19 cellular contexts compared by ENCODE assay signal in genomic region chr10:133088524-133089460, GRCh38. TPM values are rescaled to one million over a fixed set of nuclear protein-coding genes. Genes with fewer than 3 reads are reported as not detected.
DNase-seq lines count a peak whose midpoint lies in the region; ATAC-seq and TF ChIP-seq lines count a peak whose summit lies in the region.
"Had no signal": no experiment of that assay in that cellular context is flagged by ENCODE, and none has a peak within 500 bp of the region (broad histone marks: within the 10 kb centered on the region; RNA-seq: fewer than 3 reads in every experiment).

No MANE protein-coding gene starts in this region.

- ATAC-seq in GM19467 (IDR thresholded peaks at IDR 0.05; ENCODE audit: unreplicated experiment), result no peak
- no peak for ATAC-seq in GM19351 (IDR thresholded peaks at IDR 0.05; ENCODE audit: unreplicated experiment)
- ATAC-seq: natural killer cell had no signal

- TF ChIP-seq CTCF in H9 (conservative IDR thresholded peaks at IDR 0.05) (no peak), parathyroid adenoma (IDR thresholded peaks at IDR 0.05) (no peak)

- H3K4ac ChIP-seq in H9 (ENCODE audit: low read depth, low read length), result no peak overlapping the region

- no peak overlapping the region for H2BK15ac ChIP-seq in H9 (ENCODE audit: low read depth, low read length)

- H3K4me2 ChIP-seq in H9 (ENCODE audit: insufficient read depth, insufficient read length, low read length) (peak overlapping the region; percentile 27), parathyroid adenoma (ENCODE audit: low read length) (peak overlapping the region; percentile 38)

- H3K23me2 ChIP-seq in H9 (ENCODE audit: insufficient read length, low read depth, low read length, poor library complexity, severe bottlenecking), result peaks cover 9% of the 10 kb centered on the region

- no peak overlapping the region for H3K56ac ChIP-seq in H9 (ENCODE audit: insufficient read length, low read depth, low read length)

- H4K5ac ChIP-seq in H9 (ENCODE audit: insufficient read length, low read depth, low read length), result no peak overlapping the region

- no peak overlapping the region for H4K91ac ChIP-seq in H9 (ENCODE audit: insufficient read length, low read depth, low read length)

- no peak overlapping the region for H2BK12ac ChIP-seq in H9 (ENCODE audit: insufficient read length, low read depth, low read length)

- H3K27me3 ChIP-seq in H9 (ENCODE audit: insufficient read depth, low read length) (peaks cover 18% of the 10 kb centered on the region), iPS-20b (ENCODE audit: insufficient read depth, low read length) (peaks cover 71% of the 10 kb centered on the region), parathyroid adenoma (ENCODE audit: control insufficient read depth, insufficient read depth, low read length) (peaks cover 8% of the 10 kb centered on the region)

- no peaks in the 10 kb centered on the region for H3K79me1 ChIP-seq in H9 (ENCODE audit: insufficient read depth, low read depth, low read length, poor library complexity, severe bottlenecking)

- H2BK120ac ChIP-seq in H9 (ENCODE audit: low read depth, low read length, poor library complexity, severe bottlenecking), result no peak overlapping the region

- H3K23ac ChIP-seq in H9 (ENCODE audit: insufficient read length, low read depth, low read length), result no peak overlapping the region

- H3K9me3 Mint-ChIP-seq in H9, result no peaks in the 10 kb centered on the region
- H3K9me3 Mint-ChIP-seq: natural killer cell had no signal

- no peak overlapping the region for H3K18ac ChIP-seq in H9 (ENCODE audit: insufficient read length, low read depth, low read length)

- WGBS in H9 (ENCODE audit: extremely low coverage, insufficient read length, low lambda C conversion rate), result no CpG with 5 or more reads among the region's 75 CpGs

- peaks cover 83% of the 10 kb centered on the region for H3K27me3 Mint-ChIP-seq in H9 (ENCODE audit: low read depth)

- H3K4me1 ChIP-seq in H9 (ENCODE audit: insufficient read depth, low read length) (no peaks in the 10 kb centered on the region), iPS-20b (ENCODE audit: insufficient read depth, low read length) (no peaks in the 10 kb centered on the region), parathyroid adenoma (no peaks in the 10 kb centered on the region)

- H3K4me1 Mint-ChIP-seq in H9, result peaks cover 2 to 4% of the 10 kb centered on the region in 2 experiments; a peak in 2 of 4 replicates
- H3K4me1 Mint-ChIP-seq: CD4-positive, CD25-positive, alpha-beta regulatory T cell had no signal

- H3K14ac ChIP-seq in H9 (ENCODE audit: insufficient read depth, low read length), result no peak overlapping the region; the same call in 1 of the 2 replicates

- H2AFZ ChIP-seq in H9 (ENCODE audit: low read length), result no peak overlapping the region
- no peak overlapping the region for H2AFZ ChIP-seq in parathyroid adenoma

- H3K9me3 ChIP-seq in H9 (ENCODE audit: control insufficient read depth, low read depth, low read length), result no peaks in the 10 kb centered on the region
- no peaks in the 10 kb centered on the region for H3K9me3 ChIP-seq in iPS-20b (ENCODE audit: insufficient read depth, low read depth, low read length)
- no peaks in the 10 kb centered on the region for H3K9me3 ChIP-seq in parathyroid adenoma (ENCODE audit: control insufficient read depth, low read length)

- H2BK5ac ChIP-seq in H9 (ENCODE audit: insufficient read length, low read length), result no peak overlapping the region

- no peak overlapping the region for H3K9ac ChIP-seq in H9 (ENCODE audit: extremely low read depth, insufficient read length, low read length)
- no peak overlapping the region for H3K9ac ChIP-seq in iPS-20b (ENCODE audit: low read depth, low read length)
- H3K9ac ChIP-seq in parathyroid adenoma, result no peak overlapping the region

- peak overlapping the region; percentile 58; the same call in 1 of the 2 replicates for H3K4me3 ChIP-seq in iPS-20b (ENCODE audit: low read length)
- H3K4me3 ChIP-seq in parathyroid adenoma (ENCODE audit: low read depth, low read length), result no peak overlapping the region

- no peaks in the 10 kb centered on the region for H3K79me2 ChIP-seq in H9 (ENCODE audit: insufficient read depth, low read length)
- no peaks in the 10 kb centered on the region for H3K79me2 ChIP-seq in parathyroid adenoma

- H4K8ac ChIP-seq in H9 (replicated peaks; ENCODE audit: insufficient read length, low read depth, low read length), result no peak overlapping the region

- no peak overlapping the region for H3K27ac Mint-ChIP-seq in H9
- H3K27ac Mint-ChIP-seq: CD4-positive, CD25-positive, alpha-beta regulatory T cell; memory B cell; natural killer cell had no signal

- no peaks in the 10 kb centered on the region; a peak in 1 of 7 replicates for H3K36me3 Mint-ChIP-seq in H9 (ENCODE audit: insufficient read depth in 1 of 3, low read depth in 3 of 3)
- H3K36me3 Mint-ChIP-seq: CD4-positive, CD25-positive, alpha-beta regulatory T cell; memory B cell; natural killer cell had no signal

- H3K36me3 ChIP-seq in iPS-20b (ENCODE audit: insufficient read depth, low read depth, low read length) (no peaks in the 10 kb centered on the region), parathyroid adenoma (ENCODE audit: control insufficient read depth, insufficient read depth, low read length) (no peaks in the 10 kb centered on the region)

- DNase-seq in H9 (no peak), caudate nucleus (lab: John Stamatoyannopoulos, UW) (no peak), cerebellar nuclear complex (lab: John Stamatoyannopoulos, UW) (no peak)
- no peak for DNase-seq in activated CD8-positive, alpha-beta memory T cell treated with anti-CD3 and anti-CD28 coated beads for 24 hours
- DNase-seq: activated CD4-positive, alpha-beta T cell treated with anti-CD3 and anti-CD28 coated beads, Interleukin-2, amount 50 U/mL, for 1 hour; activated CD8-positive, alpha-beta memory T cell treated with anti-CD3 and anti-CD28 coated beads, Interleukin-2, amount 50 U/mL, for 48 hours; CD4-positive, CD25-positive, alpha-beta regulatory T cell; islet precursor cell; natural killer cell; NCI-H1092 treated with DMSO at 0.1 percent for 48 hours; NCI-H510A treated with DMSO at 0.1 percent for 48 hours had no signal

- H2AK5ac ChIP-seq in H9 (ENCODE audit: insufficient read length, low read length), result no peak overlapping the region

- H3K4me3 Mint-ChIP-seq in H9, result peak overlapping the region; percentile 44 to 63; a peak in 4 of 5 replicates
- H3K4me3 Mint-ChIP-seq: CD4-positive, CD25-positive, alpha-beta regulatory T cell; memory B cell; natural killer cell had no signal

- H3K27ac ChIP-seq in H9 (ENCODE audit: insufficient read length, low read depth, low read length) (no peak overlapping the region), caudate nucleus (ENCODE audit: low read depth, low read length) (peak overlapping the region; percentile 26), iPS-20b (ENCODE audit: low read length) (no peak overlapping the region), parathyroid adenoma (no peak overlapping the region)

- no peak overlapping the region for H3T11ph ChIP-seq in H9 (ENCODE audit: low read length)

- no peaks in the 10 kb centered on the region for H4K20me1 ChIP-seq in H9 (ENCODE audit: control insufficient read depth, insufficient read depth, insufficient read length)

- no peak overlapping the region for H2BK20ac ChIP-seq in H9 (ENCODE audit: low read depth, low read length, poor library complexity, severe bottlenecking)

RNA-seq across cellular contexts. Expression of gene ADGRA1, which starts 1.1 kb away (rescaled TPM):
- total RNA-seq in H9 (2021), result 0.11 and 0.13 TPM in 2 replicates
- total RNA-seq: CD4-positive, CD25-positive, alpha-beta regulatory T cell; fibroblast of lung; LHCN-M2; natural killer cell; T-helper 1 cell treated with Interleukin-12 subunit alpha and Interleukin-12 subunit beta and Interleukin-4 antibody, amounts not matched to agents 30 ng/mL and 1 ng/mL, for 36 hours had no signal
